Comparison of ENCODE assay signal across 25 cellular contexts in the genomic region with DNA sequence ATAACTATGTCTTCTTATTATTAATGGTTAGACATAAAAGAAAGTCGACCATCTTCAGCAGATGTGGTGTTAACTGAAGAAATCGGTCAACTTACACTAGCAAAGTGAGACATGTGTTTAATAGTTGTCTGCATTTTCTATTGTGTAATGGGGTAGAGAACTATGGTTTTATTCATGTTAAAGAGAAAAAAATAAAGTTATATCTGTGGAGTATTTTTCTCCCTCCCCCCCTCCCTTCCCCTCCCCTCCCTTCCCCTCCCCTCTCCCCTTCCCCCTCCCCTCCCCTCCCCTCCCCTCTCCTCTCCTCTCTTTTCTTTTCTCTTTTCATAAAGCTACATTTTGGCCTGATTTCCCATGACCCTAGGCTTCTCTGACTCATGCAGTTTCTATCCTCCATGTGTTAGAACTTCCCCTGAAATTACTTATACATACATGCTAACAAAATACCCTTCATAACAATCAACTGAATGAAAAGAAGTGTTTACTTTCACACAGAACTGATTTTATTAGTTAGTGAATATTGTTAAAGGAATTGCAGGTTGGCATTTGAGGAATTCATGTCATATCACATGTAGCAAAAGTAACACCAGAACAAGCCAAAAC.
"Had no signal": no experiment of that assay in that cellular context is flagged by ENCODE, and none has a peak within 500 bp of the region (broad histone marks: within the 10 kb centered on the region; RNA-seq: fewer than 3 reads in every experiment).

No MANE protein-coding gene starts in this region.

- H3K4me2 ChIP-seq: PC-9 had no signal

- H3K4me3 ChIP-seq: breast epithelium, PC-9 had no signal

- H3K27me3 ChIP-seq: breast epithelium had no signal

- H3K4me3 Mint-ChIP-seq: activated B cell treated with CpG ODN at 0.5 μM for 24 hours; activated CD4-positive, alpha-beta T cell treated with anti-CD3 and anti-CD28 coated beads, Interleukin-2, amount 10 ng/mL, durations not matched to agents 24 days and 14 days; activated naive CD8-positive, alpha-beta T cell treated with anti-CD3 and anti-CD28 coated beads, Interleukin-2, amount 50 U/mL, for 24 hours; activated T-cell treated with anti-CD3 and anti-CD28 coated beads, Interleukin-2, amount 50 U/mL, for 4 hours; T-helper 17 cell had no signal

- ATAC-seq: activated naive CD4-positive, alpha-beta T cell treated with anti-CD3 and anti-CD28 coated beads, Interleukin-2, amount 50 U/mL, for 72 hours; activated naive CD8-positive, alpha-beta T cell treated with anti-CD3 and anti-CD28 coated beads, Interleukin-2, amount 50 U/mL, for 24 hours; activated T-cell treated with anti-CD3 and anti-CD28 coated beads, Interleukin-2, amount 50 U/mL, for 4 hours; T-helper 17 cell had no signal

- H3K36me3 Mint-ChIP-seq: activated naive CD4-positive, alpha-beta T cell treated with anti-CD3 and anti-CD28 coated beads, Interleukin-2, amount 50 U/mL, for 72 hours had no signal

- H3K27me3 Mint-ChIP-seq: activated B cell treated with CpG ODN at 0.5 μM for 24 hours; activated CD4-positive, alpha-beta T cell treated with anti-CD3 and anti-CD28 coated beads, Interleukin-2, amount 10 ng/mL, durations not matched to agents 24 days and 14 days; activated naive CD8-positive, alpha-beta T cell treated with anti-CD3 and anti-CD28 coated beads, Interleukin-2, amount 50 U/mL, for 24 hours; T-helper 17 cell had no signal

- H2AFZ ChIP-seq: PC-9 had no signal

- H3K4me1 ChIP-seq: breast epithelium had no signal

- H3K27ac Mint-ChIP-seq: activated B cell treated with CpG ODN at 0.5 μM for 24 hours; activated CD4-positive, alpha-beta T cell treated with anti-CD3 and anti-CD28 coated beads, Interleukin-2, amount 10 ng/mL, durations not matched to agents 24 days and 14 days; activated naive CD4-positive, alpha-beta T cell treated with anti-CD3 and anti-CD28 coated beads, Interleukin-2, amount 50 U/mL, for 72 hours; activated naive CD8-positive, alpha-beta T cell treated with anti-CD3 and anti-CD28 coated beads, Interleukin-2, amount 50 U/mL, for 24 hours; T-helper 17 cell had no signal

- H3K4me1 Mint-ChIP-seq: activated B cell treated with CpG ODN at 0.5 μM for 24 hours; activated CD4-positive, alpha-beta T cell treated with anti-CD3 and anti-CD28 coated beads, Interleukin-2, amount 10 ng/mL, durations not matched to agents 24 days and 14 days; activated naive CD8-positive, alpha-beta T cell treated with anti-CD3 and anti-CD28 coated beads, Interleukin-2, amount 50 U/mL, for 24 hours; T-helper 17 cell had no signal

- DNase-seq: activated B cell treated with CpG ODN at 0.5 μM for 24 hours; activated CD4-positive, alpha-beta T cell treated with anti-CD3 and anti-CD28 coated beads for 1 hour; activated CD4-positive, alpha-beta T cell treated with anti-CD3 and anti-CD28 coated beads, Interleukin-2, amount 10 ng/mL, durations not matched to agents 24 days and 14 days; activated CD4-positive, alpha-beta T cell treated with anti-CD3 and anti-CD28 coated beads, Interleukin-2, amount 50 U/mL, for 48 hours; activated effector memory CD4-positive, alpha-beta T cell treated with anti-CD3 and anti-CD28 coated beads, Interleukin-2, amount 50 U/mL, for 16 hours; activated naive CD4-positive, alpha-beta T cell treated with Interleukin-2 at 50 U/mL for 16 hours; activated naive CD8-positive, alpha-beta T cell treated with anti-CD3 and anti-CD28 coated beads, Interleukin-2, amount 50 U/mL, for 24 hours; activated T-cell treated with anti-CD3 and anti-CD28 coated beads, Interleukin-2, amount 50 U/mL, for 4 hours; amniotic stem cell; caudate nucleus; KBM-7; NCI-H1092; NCI-H1417 treated with DMSO at 0.1 percent for 48 hours; NCI-H1694; NCI-H2029; NCI-H2107; NCI-H510A treated with DMSO at 0.1 percent for 48 hours; NCI-H69; PC-9; SHP77 treated with DMSO at 0.1 percent for 48 hours; T-helper 17 cell; T1000 had no signal

- H3K9me3 ChIP-seq: breast epithelium had no signal

- H3K27ac ChIP-seq: breast epithelium, PC-9 had no signal

- H3K36me3 ChIP-seq: breast epithelium had no signal

- FAIRE-seq: TTC549 had no signal
